Comparison of ENCODE assay signal across 32 cellular contexts in the genomic region with DNA sequence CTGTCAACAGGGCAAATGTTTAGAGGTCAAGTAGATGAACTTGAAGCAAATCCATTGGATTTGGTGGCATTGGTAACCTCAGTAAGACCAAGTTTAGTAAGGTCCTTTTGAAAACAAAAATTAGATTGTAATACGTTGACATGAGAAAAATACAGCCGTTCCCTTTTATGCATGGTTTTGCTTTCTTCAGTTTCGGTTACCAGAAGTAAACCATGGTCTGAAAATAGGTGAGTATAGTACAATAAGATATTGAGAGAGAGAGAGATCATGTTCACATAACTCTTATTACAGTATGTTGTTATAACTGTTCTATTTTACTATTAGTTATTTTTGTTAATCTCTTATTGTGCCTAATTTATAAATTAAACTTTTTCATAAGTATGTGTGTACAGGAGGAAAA.
"Had no signal": no experiment of that assay in that cellular context is flagged by ENCODE, and none has a peak within 500 bp of the region (broad histone marks: within the 10 kb centered on the region; RNA-seq: fewer than 3 reads in every experiment).

No MANE protein-coding gene starts in this region.

- H3K79me2 ChIP-seq: hepatocyte had no signal

- ATAC-seq: activated CD4-positive, alpha-beta T cell treated with anti-CD3 and anti-CD28 coated beads for 36 hours; activated naive CD4-positive, alpha-beta T cell treated with anti-CD3 and anti-CD28 coated beads, Interleukin-2, amount 50 U/mL, for 72 hours; gastroesophageal sphincter; heart right ventricle; T-helper 17 cell had no signal

- H3K9me3 Mint-ChIP-seq: activated CD4-positive, alpha-beta memory T cell treated with anti-CD3 and anti-CD28 coated beads for 36 hours; activated CD4-positive, alpha-beta T cell treated with anti-CD3 and anti-CD28 coated beads, Interleukin-2, amount 10 ng/mL, durations not matched to agents 24 days and 14 days; activated naive CD4-positive, alpha-beta T cell treated with anti-CD3 and anti-CD28 coated beads, Interleukin-2, amount 10 ng/mL, durations not matched to agents 7 days and 5 days; activated naive CD4-positive, alpha-beta T cell treated with anti-CD3 and anti-CD28 coated beads, Interleukin-2, amount 50 U/mL, for 72 hours; activated naive CD8-positive, alpha-beta T cell treated with anti-CD3 and anti-CD28 coated beads, Interleukin-2, amount 10 ng/mL, durations not matched to agents 7 days and 5 days; activated T-cell treated with anti-CD3 and anti-CD28 coated beads, Interleukin-2, amount 50 U/mL, for 24 hours; activated T-cell treated with anti-CD3 and anti-CD28 coated beads, Interleukin-2, amount 50 U/mL, for 72 hours; central memory CD8-positive, alpha-beta T cell; T-helper 2 cell treated with Interferon-gamma antibody and Interleukin-4, amounts not matched to agents 5 μg/mL and 100 μg/mL, for 36 hours had no signal

- H3K4me3 Mint-ChIP-seq: activated CD4-positive, alpha-beta memory T cell treated with anti-CD3 and anti-CD28 coated beads for 36 hours; activated CD4-positive, alpha-beta T cell treated with anti-CD3 and anti-CD28 coated beads for 36 hours; activated CD4-positive, alpha-beta T cell treated with anti-CD3 and anti-CD28 coated beads, Interleukin-2, amount 10 ng/mL, durations not matched to agents 24 days and 14 days; activated naive CD4-positive, alpha-beta T cell treated with anti-CD3 and anti-CD28 coated beads, Interleukin-2, amount 10 ng/mL, durations not matched to agents 7 days and 5 days; activated naive CD8-positive, alpha-beta T cell treated with anti-CD3 and anti-CD28 coated beads, Interleukin-2, amount 10 ng/mL, durations not matched to agents 7 days and 5 days; activated T-cell treated with anti-CD3 and anti-CD28 coated beads, Interleukin-2, amount 50 U/mL, for 24 hours; activated T-cell treated with anti-CD3 and anti-CD28 coated beads, Interleukin-2, amount 50 U/mL, for 72 hours; central memory CD8-positive, alpha-beta T cell; T-helper 17 cell; T-helper 2 cell treated with Interferon-gamma antibody and Interleukin-4, amounts not matched to agents 5 μg/mL and 100 μg/mL, for 36 hours had no signal

- H3K4me2 ChIP-seq: hepatocyte had no signal

- DNase-seq: activated CD4-positive, alpha-beta memory T cell treated with anti-CD3 and anti-CD28 coated beads for 36 hours; activated CD4-positive, alpha-beta T cell treated with anti-CD3 and anti-CD28 coated beads for 36 hours; activated CD4-positive, alpha-beta T cell treated with anti-CD3 and anti-CD28 coated beads, Interleukin-2, amount 10 ng/mL, durations not matched to agents 24 days and 14 days; activated CD4-positive, CD25-positive, alpha-beta regulatory T cell; activated CD4-positive, CD25-positive, alpha-beta regulatory T cell treated with anti-CD3 and anti-CD28 coated beads, Interleukin-2, amount 50 U/mL, for 72 hours; activated CD8-positive, alpha-beta memory T cell treated with anti-CD3 and anti-CD28 coated beads, Interleukin-2, amount 50 U/mL, for 48 hours; activated gamma-delta T cell; activated naive CD4-positive, alpha-beta T cell; activated naive CD4-positive, alpha-beta T cell treated with anti-CD3 and anti-CD28 coated beads, Interleukin-2, amount 10 ng/mL, durations not matched to agents 7 days and 5 days; activated naive CD8-positive, alpha-beta T cell treated with anti-CD3 and anti-CD28 coated beads, Interleukin-2, amount 10 ng/mL, durations not matched to agents 7 days and 5 days; activated T-cell treated with anti-CD3 and anti-CD28 coated beads for 4 hours; activated T-cell treated with anti-CD3 and anti-CD28 coated beads, Interleukin-2, amount 50 U/mL, for 24 hours; activated T-cell treated with anti-CD3 and anti-CD28 coated beads, Interleukin-2, amount 50 U/mL, for 72 hours; brain microvascular endothelial cell; cortex of kidney; dermis blood vessel endothelial cell; effector CD8-positive, alpha-beta T cell; esophagus squamous epithelium; foreskin melanocyte; heart right ventricle; T-helper 17 cell; T1000 had no signal

- H3K27ac Mint-ChIP-seq: activated CD4-positive, alpha-beta memory T cell treated with anti-CD3 and anti-CD28 coated beads for 36 hours; activated CD4-positive, alpha-beta T cell treated with anti-CD3 and anti-CD28 coated beads for 36 hours; activated CD4-positive, alpha-beta T cell treated with anti-CD3 and anti-CD28 coated beads, Interleukin-2, amount 10 ng/mL, durations not matched to agents 24 days and 14 days; activated naive CD4-positive, alpha-beta T cell treated with anti-CD3 and anti-CD28 coated beads, Interleukin-2, amount 10 ng/mL, durations not matched to agents 7 days and 5 days; activated naive CD4-positive, alpha-beta T cell treated with anti-CD3 and anti-CD28 coated beads, Interleukin-2, amount 50 U/mL, for 72 hours; activated naive CD8-positive, alpha-beta T cell treated with anti-CD3 and anti-CD28 coated beads, Interleukin-2, amount 10 ng/mL, durations not matched to agents 7 days and 5 days; activated T-cell treated with anti-CD3 and anti-CD28 coated beads, Interleukin-2, amount 50 U/mL, for 24 hours; activated T-cell treated with anti-CD3 and anti-CD28 coated beads, Interleukin-2, amount 50 U/mL, for 72 hours; T-helper 17 cell; T-helper 2 cell treated with Interferon-gamma antibody and Interleukin-4, amounts not matched to agents 5 μg/mL and 100 μg/mL, for 36 hours had no signal

- H3K4me1 ChIP-seq: ascending aorta, gastroesophageal sphincter had no signal

- H3K27me3 Mint-ChIP-seq: activated CD4-positive, alpha-beta memory T cell treated with anti-CD3 and anti-CD28 coated beads for 36 hours; activated CD4-positive, alpha-beta T cell treated with anti-CD3 and anti-CD28 coated beads for 36 hours; activated CD4-positive, alpha-beta T cell treated with anti-CD3 and anti-CD28 coated beads, Interleukin-2, amount 10 ng/mL, durations not matched to agents 24 days and 14 days; activated naive CD4-positive, alpha-beta T cell treated with anti-CD3 and anti-CD28 coated beads, Interleukin-2, amount 10 ng/mL, durations not matched to agents 7 days and 5 days; activated T-cell treated with anti-CD3 and anti-CD28 coated beads, Interleukin-2, amount 50 U/mL, for 24 hours; T-helper 17 cell had no signal

- H3K9me3 ChIP-seq: ascending aorta, esophagus squamous epithelium, gastroesophageal sphincter had no signal

- FAIRE-seq: bronchial epithelial cell, endometrium, endothelial cell of umbilical vein had no signal

- H3K36me3 ChIP-seq: ascending aorta, brain microvascular endothelial cell, esophagus squamous epithelium, gastroesophageal sphincter, heart right ventricle had no signal

- H3K4me3 ChIP-seq: ascending aorta, esophagus squamous epithelium, gastroesophageal sphincter, heart right ventricle, hepatocyte had no signal

- H3K27me3 ChIP-seq: ascending aorta, brain microvascular endothelial cell, esophagus squamous epithelium, gastroesophageal sphincter, heart right ventricle, hepatocyte had no signal

- H3K27ac ChIP-seq: ascending aorta, brain microvascular endothelial cell, epithelial cell of prostate, esophagus squamous epithelium, gastroesophageal sphincter, heart right ventricle, hepatocyte had no signal

- H3K4me1 Mint-ChIP-seq: activated CD4-positive, alpha-beta T cell treated with anti-CD3 and anti-CD28 coated beads for 36 hours; activated CD4-positive, alpha-beta T cell treated with anti-CD3 and anti-CD28 coated beads, Interleukin-2, amount 10 ng/mL, durations not matched to agents 24 days and 14 days; activated naive CD4-positive, alpha-beta T cell treated with anti-CD3 and anti-CD28 coated beads, Interleukin-2, amount 10 ng/mL, durations not matched to agents 7 days and 5 days; activated naive CD8-positive, alpha-beta T cell treated with anti-CD3 and anti-CD28 coated beads, Interleukin-2, amount 10 ng/mL, durations not matched to agents 7 days and 5 days; central memory CD8-positive, alpha-beta T cell; T-helper 17 cell had no signal

- H3K36me3 Mint-ChIP-seq: activated CD4-positive, alpha-beta memory T cell treated with anti-CD3 and anti-CD28 coated beads for 36 hours; activated naive CD4-positive, alpha-beta T cell treated with anti-CD3 and anti-CD28 coated beads, Interleukin-2, amount 10 ng/mL, durations not matched to agents 7 days and 5 days; activated naive CD4-positive, alpha-beta T cell treated with anti-CD3 and anti-CD28 coated beads, Interleukin-2, amount 50 U/mL, for 72 hours; activated naive CD8-positive, alpha-beta T cell treated with anti-CD3 and anti-CD28 coated beads, Interleukin-2, amount 10 ng/mL, durations not matched to agents 7 days and 5 days had no signal

- H2AFZ ChIP-seq: hepatocyte had no signal
